Comparison of ENCODE assay signal across 11 cellular contexts in the genomic region with DNA sequence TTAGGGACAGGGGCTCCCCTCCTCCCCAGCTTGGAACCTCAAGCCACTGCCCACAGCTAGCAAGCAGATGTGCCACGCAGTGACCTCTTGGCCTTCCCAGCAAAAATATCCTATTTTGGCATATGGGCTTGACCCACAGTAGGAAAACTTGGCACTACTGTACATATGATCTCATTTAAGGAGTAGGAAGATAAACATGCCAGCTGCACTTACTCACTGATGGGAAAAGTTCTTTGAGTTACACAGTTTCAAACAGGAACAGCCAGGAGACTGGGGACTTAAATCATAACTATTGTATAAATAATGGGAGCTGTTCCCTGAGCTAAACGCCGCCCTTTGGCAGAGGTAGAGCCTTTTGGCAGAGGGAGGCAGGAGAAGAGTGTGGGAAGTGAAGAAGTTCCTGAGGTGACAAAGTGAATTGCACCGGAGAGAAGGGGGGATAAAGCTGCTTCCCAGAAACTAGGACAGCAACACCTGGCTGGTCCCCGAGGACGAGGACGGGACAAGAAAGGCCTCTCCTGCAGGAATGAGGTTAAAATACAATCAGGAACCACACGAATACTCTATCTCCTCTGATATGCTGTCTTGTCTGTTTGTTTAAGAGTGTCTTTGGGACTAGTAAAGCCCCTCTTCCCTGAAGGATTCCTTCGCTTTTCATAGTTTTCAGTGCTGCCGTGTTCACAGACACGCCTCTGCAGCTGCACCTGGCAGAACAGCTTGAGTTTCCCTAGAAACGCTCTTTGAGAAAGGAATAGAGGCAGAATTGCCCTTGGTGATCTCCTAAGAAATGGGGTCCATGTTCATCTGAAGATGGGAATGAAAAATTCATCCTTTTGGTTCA. TPM values are rescaled to one million over a fixed set of nuclear protein-coding genes. Genes with fewer than 3 reads are reported as not detected.
DNase-seq lines count a peak whose midpoint lies in the region; ATAC-seq, FAIRE-seq and TF ChIP-seq lines count a peak whose summit lies in the region.
"Had no signal": no experiment of that assay in that cellular context is flagged by ENCODE, and none has a peak within 500 bp of the region (broad histone marks: within the 10 kb centered on the region; RNA-seq: fewer than 3 reads in every experiment).

No MANE protein-coding gene starts in this region.

- no peak overlapping the region for H3K4me3 ChIP-seq in skeletal muscle cell (ENCODE audit: low read depth, low read length)
- H3K4me3 ChIP-seq: GM12878 had no signal

- no peak for TF ChIP-seq POLR2A in H54 (IDR thresholded peaks at IDR 0.05; ENCODE audit: low read depth, low read length)

- DNase-seq in H54 (ENCODE audit: insufficient read length, low spot score), result peak; percentile 41
- peak; percentile 86 for DNase-seq in astrocyte of the hippocampus (ENCODE audit: low read depth, low spot score)
- no peak for DNase-seq in left ventricle myocardium superior
- peak; percentile 88 for DNase-seq in skeletal muscle cell (ENCODE audit: low read depth)
- no peak for DNase-seq in DMS53 (lab: John Stamatoyannopoulos, UW)
- DNase-seq in SIG-M5 (lab: John Stamatoyannopoulos, UW), result no peak
- no peak for DNase-seq in medulla oblongata (ENCODE audit: extremely low spot score)
- no peak for DNase-seq in Ammon's horn (ENCODE audit: low spot score)
- DNase-seq: activated naive CD8-positive, alpha-beta T cell treated with anti-CD3 and anti-CD28 coated beads, Interleukin-2, amount 50 U/mL, for 24 hours; T-helper 1 cell had no signal

- FAIRE-seq in H54 (lab: Jason Lieb, UNC), result peak; percentile 20
- FAIRE-seq: GM12878 had no signal

- intact Hi-C loops in left ventricle myocardium superior (cut with micrococcal nuclease), result no loop called here

- ATAC-seq in left ventricle myocardium superior, result peak; percentile 83
- ATAC-seq: activated naive CD8-positive, alpha-beta T cell treated with anti-CD3 and anti-CD28 coated beads, Interleukin-2, amount 50 U/mL, for 24 hours; GM12878 had no signal

RNA-seq across cellular contexts. Expression of a gene that starts 5.9 kb away (rescaled TPM):
- total RNA-seq in left ventricle myocardium superior, result 7.7 TPM

Comparison
In these comparisons a context has a peak if more than half of its experiments do, and no peak if none do; other contexts are left out.
1. DNase-seq: peak in H54 (single experiment), astrocyte of the hippocampus (single experiment) and skeletal muscle cell (single experiment); none in left ventricle myocardium superior (single experiment), DMS53 (single experiment), SIG-M5 (single experiment), medulla oblongata (single experiment) and Ammon's horn (single experiment).